In genomic region chr16:86044241-86044671, GRCh38 we compare ENCODE assay signal across 9 cellular contexts.
DNase-seq lines count a peak whose midpoint lies in the region; ATAC-seq and TF ChIP-seq lines count a peak whose summit lies in the region.
"Had no signal": no experiment of that assay in that cellular context is flagged by ENCODE, and none has a peak within 500 bp of the region (broad histone marks: within the 10 kb centered on the region; RNA-seq: fewer than 3 reads in every experiment).

No MANE protein-coding gene starts in this region.

- TF ChIP-seq CTCF in 22Rv1 (IDR thresholded peaks at IDR 0.05) (peak; percentile 60), GM13976 (IDR thresholded peaks at IDR 0.05; ENCODE audit: borderline replicate concordance, control extremely low read depth, extremely low read depth, insufficient read depth, missing control alignments) (peak; percentile 48), choroid plexus epithelial cell (conservative IDR thresholded peaks at IDR 0.05; ENCODE audit: low read depth, low read length) (peak; percentile 76), mesothelial cell of epicardium (IDR thresholded peaks at IDR 0.05; ENCODE audit: unreplicated experiment) (peak; percentile 62)

- no peak overlapping the region for H3K4me3 ChIP-seq in choroid plexus epithelial cell (ENCODE audit: low read depth, low read length)

- H3K4me1 Mint-ChIP-seq in mesothelial cell of epicardium: peaks cover 16% of the 10 kb centered on the region
- peaks cover 13% of the 10 kb centered on the region for H3K4me1 Mint-ChIP-seq in stimulated activated memory B cell treated with anti-CD40 and anti-IgM and Interleukin-4, amounts not matched to agents 10 μg/mL and 1 μg/mL and 100 μg/mL, for 72 hours

- DNase-seq in GM13976 (ENCODE audit: low spot score) (peak; percentile 84), SKM-1 treated with dmso at 0.1 percent for 144 hours (lab: John Stamatoyannopoulos, UW; ENCODE audit: unreplicated experiment) (peak; percentile 21), choroid plexus epithelial cell (ENCODE audit: low read depth) (peak; percentile 65), mesothelial cell of epicardium (ENCODE audit: low spot score in 2 of 2, unreplicated experiment in 2 of 2) (peak in 1 of 2 experiments; percentile 68), NCI-H2227 treated with DMSO at 0.1 percent for 48 hours (lab: John Stamatoyannopoulos, UW) (no peak)

- H3K4me3 Mint-ChIP-seq in mesothelial cell of epicardium: no peak overlapping the region
- no peak overlapping the region for H3K4me3 Mint-ChIP-seq in stimulated activated memory B cell treated with anti-CD40 and anti-IgM and Interleukin-4, amounts not matched to agents 10 μg/mL and 1 μg/mL and 100 μg/mL, for 72 hours
- H3K4me3 Mint-ChIP-seq: central memory CD8-positive, alpha-beta T cell had no signal

- peaks cover 85% of the 10 kb centered on the region for H3K27me3 Mint-ChIP-seq in mesothelial cell of epicardium (ENCODE audit: low read depth)
- peaks cover 78% of the 10 kb centered on the region for H3K27me3 Mint-ChIP-seq in stimulated activated memory B cell treated with anti-CD40 and anti-IgM and Interleukin-4, amounts not matched to agents 10 μg/mL and 1 μg/mL and 100 μg/mL, for 72 hours

- ATAC-seq in stimulated activated memory B cell treated with anti-CD40 and anti-IgM and Interleukin-4, amounts not matched to agents 10 μg/mL and 1 μg/mL and 100 μg/mL, for 72 hours: no peak
- no peak for ATAC-seq in GM21737 (IDR thresholded peaks at IDR 0.05; ENCODE audit: unreplicated experiment)

- no peak overlapping the region for H3K27ac Mint-ChIP-seq in mesothelial cell of epicardium
- H3K27ac Mint-ChIP-seq in stimulated activated memory B cell treated with anti-CD40 and anti-IgM and Interleukin-4, amounts not matched to agents 10 μg/mL and 1 μg/mL and 100 μg/mL, for 72 hours: no peak overlapping the region

- no peaks in the 10 kb centered on the region for H3K9me3 Mint-ChIP-seq in mesothelial cell of epicardium
- H3K9me3 Mint-ChIP-seq in stimulated activated memory B cell treated with anti-CD40 and anti-IgM and Interleukin-4, amounts not matched to agents 10 μg/mL and 1 μg/mL and 100 μg/mL, for 72 hours: no peaks in the 10 kb centered on the region
- H3K9me3 Mint-ChIP-seq: central memory CD8-positive, alpha-beta T cell had no signal

- in situ Hi-C loops in GM13976 (cut with MboI; ENCODE audit: low sequenced_read_pairs, unreplicated experiment): no loop called here

- no peaks in the 10 kb centered on the region for H3K36me3 Mint-ChIP-seq in mesothelial cell of epicardium
- H3K36me3 Mint-ChIP-seq in stimulated activated memory B cell treated with anti-CD40 and anti-IgM and Interleukin-4, amounts not matched to agents 10 μg/mL and 1 μg/mL and 100 μg/mL, for 72 hours: no peaks in the 10 kb centered on the region

- H3K27ac ChIP-seq in 22Rv1: no peak overlapping the region
